In genomic region chr17:50210249-50211225, GRCh38 we compare ENCODE assay signal across 9 cellular contexts. TPM values are rescaled to one million over a fixed set of nuclear protein-coding genes. Genes with fewer than 3 reads are reported as not detected.
DNase-seq lines count a peak whose midpoint lies in the region; ATAC-seq and TF ChIP-seq lines count a peak whose summit lies in the region.
"Had no signal": no experiment of that assay in that cellular context is flagged by ENCODE, and none has a peak within 500 bp of the region (broad histone marks: within the 10 kb centered on the region; RNA-seq: fewer than 3 reads in every experiment).

No MANE protein-coding gene starts in this region.

- H3K4me2 ChIP-seq in OCI-LY7 (ENCODE audit: low read length), result no peak overlapping the region

- no peaks in the 10 kb centered on the region for H3K79me2 ChIP-seq in OCI-LY7 (ENCODE audit: insufficient read depth, low read depth, low read length)

- intact Hi-C loops in psoas muscle (cut with DNase I), result no loop called here
- intact Hi-C loops in OCI-LY7 (cut with micrococcal nuclease; ENCODE audit: unreplicated experiment), result no loop called here

- ATAC-seq in psoas muscle (peak; percentile 38 to 59 (median 58)), HG02759 (IDR thresholded peaks at IDR 0.05; ENCODE audit: unreplicated experiment) (no peak)

- peak overlapping the region; percentile 64 for H3K4me3 Mint-ChIP-seq in glutamatergic neuron (ENCODE audit: unreplicated experiment)
- H3K4me3 Mint-ChIP-seq: memory B cell had no signal

- CTCF ChIA-PET in OCI-LY7 (lab: Charles Lee; ENCODE audit: unreplicated experiment), result no interaction called here

- no peak overlapping the region for H3K4me3 ChIP-seq in psoas muscle
- H3K4me3 ChIP-seq in OCI-LY7 (ENCODE audit: low read depth, low read length, poor library complexity, severe bottlenecking), result no peak overlapping the region

- no TSS peak for BruUV-seq in OCI-LY7 (replicated peaks; lab: Mats Ljungman, UMichigan)

- H3K9me2 ChIP-seq in OCI-LY7 (ENCODE audit: insufficient read depth, low read length), result no peaks in the 10 kb centered on the region

- POLR2A ChIA-PET in OCI-LY7 (lab: Charles Lee), result no interaction called here

- H3K36me3 ChIP-seq in psoas muscle (ENCODE audit: insufficient read depth in 1 of 2, low read depth in 1 of 2) (no peaks in the 10 kb centered on the region), OCI-LY7 (ENCODE audit: insufficient read depth, low read length) (no peaks in the 10 kb centered on the region)

- H3K9me3 Mint-ChIP-seq in glutamatergic neuron (ENCODE audit: unreplicated experiment), result peaks cover 8% of the 10 kb centered on the region
- H3K9me3 Mint-ChIP-seq: memory B cell had no signal

- peaks cover 14% of the 10 kb centered on the region for H3K27me3 Mint-ChIP-seq in glutamatergic neuron (ENCODE audit: unreplicated experiment)

- DNase-seq in Daoy (ENCODE audit: low read depth), result peak; percentile 98
- DNase-seq in T1000 (lab: John Stamatoyannopoulos, UW), result peak; percentile 80
- DNase-seq in glutamatergic neuron, result peak; percentile 66
- DNase-seq in psoas muscle, result peak; percentile 76
- no peak for DNase-seq in activated CD4-positive, alpha-beta T cell treated with anti-CD3 and anti-CD28 coated beads for 48 hours
- no peak for DNase-seq in DMS114 treated with DMSO at 0.1 percent for 48 hours (lab: John Stamatoyannopoulos, UW; ENCODE audit: unreplicated experiment)
- DNase-seq in OCI-LY7 (ENCODE audit: low spot score), result no peak

- 26 to 30% (median 27%) methylated on average over 25 to 26 of the region's 26 CpGs for WGBS in psoas muscle, 3 donors

- peak overlapping the region; percentile 78 for H3K27ac Mint-ChIP-seq in glutamatergic neuron (ENCODE audit: unreplicated experiment)
- H3K27ac Mint-ChIP-seq: memory B cell had no signal

- H3K9me3 ChIP-seq in psoas muscle (no peaks in the 10 kb centered on the region), OCI-LY7 (ENCODE audit: low read length) (no peaks in the 10 kb centered on the region)

- H2AFZ ChIP-seq in OCI-LY7 (ENCODE audit: low read length), result no peak overlapping the region

- no peaks in the 10 kb centered on the region for H3K36me3 Mint-ChIP-seq in glutamatergic neuron (ENCODE audit: unreplicated experiment)
- H3K36me3 Mint-ChIP-seq: memory B cell had no signal

- peaks cover 0 to 48% (median 9%) of the 10 kb centered on the region in 3 donors for H3K27me3 ChIP-seq in psoas muscle (ENCODE audit: insufficient read depth in 3 of 3, low read length in 2 of 3)

- TF ChIP-seq CTCF in glutamatergic neuron (IDR thresholded peaks at IDR 0.05; ENCODE audit: partially characterized antibody, unreplicated experiment) (no peak), psoas muscle (IDR thresholded peaks at IDR 0.05) (no peak), OCI-LY7 (conservative IDR thresholded peaks at IDR 0.05; ENCODE audit: low read length) (no peak)

- peaks cover 24% of the 10 kb centered on the region for H3K4me1 Mint-ChIP-seq in glutamatergic neuron (ENCODE audit: low read depth, unreplicated experiment)

- H4K20me1 ChIP-seq in OCI-LY7 (ENCODE audit: insufficient read depth, low read length), result no peaks in the 10 kb centered on the region

- H3K4me1 ChIP-seq in psoas muscle (peaks cover 4% of the 10 kb centered on the region), OCI-LY7 (ENCODE audit: insufficient read depth, low read length, poor library complexity, severe bottlenecking) (no peaks in the 10 kb centered on the region)

- H3K27ac ChIP-seq in psoas muscle (peak overlapping the region; percentile 72), OCI-LY7 (ENCODE audit: low read depth, low read length, poor library complexity, severe bottlenecking) (no peak overlapping the region)

RNA-seq across cellular contexts. Expression of gene COL1A1, which starts 9.1 kb away (rescaled TPM):
- 288 and 336 TPM in 2 replicates for total RNA-seq in Daoy (2014; rRNA removed; shearing (Covaris generic))
- total RNA-seq in glutamatergic neuron (ENCODE audit: unreplicated experiment) (10.1 TPM), psoas muscle (10 to 100 TPM; 10.2 to 46.6 (median 18.7) TPM), OCI-LY7 (2022) (not detected in 2 replicates)
- polyA plus RNA-seq in psoas muscle, result 1 to 10 TPM; 2.3 to 5.4 (median 3.3) TPM
- total RNA-seq in OCI-LY7 (2014; rRNA removed; shearing (Covaris generic)), result not detected in 2 replicates

RNA-seq across cellular contexts. Expression of gene SGCA, which starts 44.7 kb away (rescaled TPM):
- 0.51 and 1.3 TPM in 2 replicates for total RNA-seq in Daoy (2014; rRNA removed; shearing (Covaris generic))
- total RNA-seq in glutamatergic neuron (ENCODE audit: unreplicated experiment) (1.3 TPM), psoas muscle (100 to 1,000 TPM; 245 to 291 (median 266) TPM), OCI-LY7 (2022) (1.1 TPM in 1 of 2 replicates, not detected in the other)
- 100 to 1,000 TPM; 120 to 254 (median 151) TPM for polyA plus RNA-seq in psoas muscle
- 0.57 TPM in 1 of 2 replicates, not detected in the other for total RNA-seq in OCI-LY7 (2014; rRNA removed; shearing (Covaris generic))

Comparison
In these comparisons a context has a peak if more than half of its experiments do, and no peak if none do; other contexts are left out.
1. DNase-seq: peak in Daoy (single experiment), T1000 (single experiment), glutamatergic neuron (single experiment) and psoas muscle (2 of 2); none in activated CD4-positive, alpha-beta T cell treated with anti-CD3 and anti-CD28 coated beads for 48 hours (single experiment), DMS114 treated with DMSO at 0.1 percent for 48 hours (single experiment) and OCI-LY7 (single experiment).
2. RNA of gene SGCA, which starts 44.7 kb away (total RNA-seq): 245 to 291 TPM in psoas muscle; 1.3 TPM in glutamatergic neuron (single experiment), 0.51 to 1.3 TPM in Daoy and 0.57 to 1.1 TPM in OCI-LY7; every median in the first group is over 100 times any median in the second.